16 cellular contexts compared by ENCODE assay signal in the genomic region with DNA sequence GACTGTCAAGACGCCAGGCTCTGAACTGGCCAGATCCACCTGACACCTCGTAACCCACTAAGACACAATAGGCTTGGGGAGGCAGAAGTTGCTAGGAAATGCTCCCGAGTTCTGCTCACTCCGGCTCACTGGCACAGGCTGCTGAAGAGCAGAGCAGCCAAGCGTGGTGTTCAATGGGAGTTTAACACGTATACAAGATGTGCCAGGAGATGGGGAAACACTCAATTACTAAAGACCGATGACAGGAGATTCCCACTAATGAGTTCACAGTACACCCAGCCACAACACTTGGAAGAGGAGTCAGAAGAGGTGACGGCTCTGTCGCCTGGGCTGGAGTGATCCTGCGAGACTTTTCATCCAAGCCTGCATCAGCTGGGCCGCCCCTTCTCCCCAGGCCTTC.
"Had no signal": no experiment of that assay in that cellular context is flagged by ENCODE, and none has a peak within 500 bp of the region (broad histone marks: within the 10 kb centered on the region; RNA-seq: fewer than 3 reads in every experiment).

No MANE protein-coding gene starts in this region.

- H3K4me1 Mint-ChIP-seq: activated B cell treated with CpG ODN at 0.5 μM for 24 hours; activated CD4-positive, alpha-beta T cell treated with anti-CD3 and anti-CD28 coated beads, Interleukin-2, amount 10 ng/mL, durations not matched to agents 7 days and 5 days; activated naive CD4-positive, alpha-beta T cell treated with anti-CD3 and anti-CD28 coated beads, Interleukin-2, amount 50 U/mL, for 24 hours; central memory CD8-positive, alpha-beta T cell; naive thymus-derived CD8-positive, alpha-beta T cell; stimulated activated naive CD8-positive, alpha-beta T cell treated with anti-CD3 and anti-CD28 coated beads, Interleukin-15, amount 100 ng/mL, for 72 hours had no signal

- H3K27me3 Mint-ChIP-seq: activated B cell treated with CpG ODN at 0.5 μM for 24 hours; activated CD4-positive, alpha-beta T cell treated with anti-CD3 and anti-CD28 coated beads, Interleukin-2, amount 10 ng/mL, durations not matched to agents 7 days and 5 days; activated naive CD4-positive, alpha-beta T cell treated with anti-CD3 and anti-CD28 coated beads, Interleukin-2, amount 50 U/mL, for 24 hours; central memory CD8-positive, alpha-beta T cell; stimulated activated naive CD8-positive, alpha-beta T cell treated with anti-CD3 and anti-CD28 coated beads, Interleukin-15, amount 100 ng/mL, for 72 hours had no signal

- H3K27ac Mint-ChIP-seq: activated B cell treated with CpG ODN at 0.5 μM for 24 hours; activated CD4-positive, alpha-beta T cell treated with anti-CD3 and anti-CD28 coated beads, Interleukin-2, amount 10 ng/mL, durations not matched to agents 7 days and 5 days; activated naive CD4-positive, alpha-beta T cell treated with anti-CD3 and anti-CD28 coated beads, Interleukin-2, amount 50 U/mL, for 24 hours; naive thymus-derived CD8-positive, alpha-beta T cell; stimulated activated naive CD8-positive, alpha-beta T cell treated with anti-CD3 and anti-CD28 coated beads, Interleukin-15, amount 100 ng/mL, for 72 hours had no signal

- H3K36me3 Mint-ChIP-seq: activated naive CD4-positive, alpha-beta T cell treated with anti-CD3 and anti-CD28 coated beads, Interleukin-2, amount 50 U/mL, for 24 hours; naive thymus-derived CD8-positive, alpha-beta T cell had no signal

- H3K4me3 Mint-ChIP-seq: activated B cell treated with CpG ODN at 0.5 μM for 24 hours; activated CD4-positive, alpha-beta T cell treated with anti-CD3 and anti-CD28 coated beads, Interleukin-2, amount 10 ng/mL, durations not matched to agents 7 days and 5 days; activated naive CD4-positive, alpha-beta T cell treated with anti-CD3 and anti-CD28 coated beads, Interleukin-2, amount 50 U/mL, for 24 hours; central memory CD8-positive, alpha-beta T cell; naive thymus-derived CD8-positive, alpha-beta T cell; stimulated activated naive CD8-positive, alpha-beta T cell treated with anti-CD3 and anti-CD28 coated beads, Interleukin-15, amount 100 ng/mL, for 72 hours had no signal

- DNase-seq: activated B cell treated with CpG ODN at 0.5 μM for 24 hours; activated CD4-positive, alpha-beta T cell treated with anti-CD3 and anti-CD28 coated beads, Interleukin-2, amount 10 ng/mL, durations not matched to agents 7 days and 5 days; cortex of kidney; effector CD8-positive, alpha-beta T cell; left cardiac atrium; mammary epithelial cell; mucosa of descending colon; naive thymus-derived CD8-positive, alpha-beta T cell; occipital lobe; psoas muscle; stimulated activated CD4-positive, alpha-beta T cell treated with anti-CD3 and anti-CD28 coated beads, Interleukin-4, amount 100 ng/mL, for 24 hours; stimulated activated naive CD8-positive, alpha-beta T cell treated with anti-CD3 and anti-CD28 coated beads, Interleukin-15, amount 100 ng/mL, for 72 hours; T-helper 2 cell; uterus had no signal

- H3K9me3 Mint-ChIP-seq: activated CD4-positive, alpha-beta T cell treated with anti-CD3 and anti-CD28 coated beads, Interleukin-2, amount 10 ng/mL, durations not matched to agents 7 days and 5 days had no signal
